Comparison of ENCODE assay signal across 8 cellular contexts in the genomic region with DNA sequence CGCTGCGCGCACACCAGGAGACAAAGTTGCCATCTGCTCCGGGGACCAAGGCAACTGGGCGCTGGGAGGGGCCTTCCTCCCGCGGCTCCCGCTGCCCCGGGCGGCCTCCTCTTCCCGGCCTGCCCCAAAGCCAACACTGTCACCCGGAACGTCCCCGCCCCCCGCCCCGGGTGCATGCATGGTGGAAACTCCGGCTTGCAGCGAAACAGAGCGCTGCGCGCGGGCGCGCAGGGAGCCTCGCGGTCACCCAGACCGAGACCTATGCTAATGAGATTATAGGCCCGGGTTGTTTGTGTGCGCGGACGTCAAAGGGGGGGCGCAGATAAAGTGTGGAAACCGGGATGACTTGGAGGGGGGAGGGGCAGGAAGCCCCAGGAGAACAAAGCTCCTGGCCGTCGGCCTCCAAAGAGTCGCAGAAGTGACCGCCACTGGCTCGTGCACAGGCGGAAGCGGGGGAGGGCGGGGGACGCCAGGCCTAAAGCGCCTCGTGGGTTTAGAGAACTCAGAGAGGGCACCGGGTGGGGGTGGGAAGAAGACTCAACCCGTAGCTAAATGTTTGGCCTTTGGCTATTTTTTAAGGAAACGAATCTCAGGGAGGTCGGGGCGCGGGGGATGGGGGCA.
DNase-seq lines count a peak whose midpoint lies in the region; ATAC-seq, FAIRE-seq and TF ChIP-seq lines count a peak whose summit lies in the region.

No MANE protein-coding gene starts in this region.

- no peak overlapping the region for H3K27ac ChIP-seq in neutrophil

- H3K27me3 ChIP-seq in neutrophil, result peaks cover 94% of the 10 kb centered on the region

- peak; percentile 14 for FAIRE-seq in GM12892 (lab: Jason Lieb, UNC)
- FAIRE-seq in RCC 7860 (lab: Jason Lieb, UNC), result no peak

- no peak for TF ChIP-seq CTCF in neutrophil (IDR thresholded peaks at IDR 0.05)

- no peak for TF ChIP-seq POLR2A in GM12892 (IDR thresholded peaks at IDR 0.05; ENCODE audit: low read depth, low read length)

- peaks cover 54 to 55% of the 10 kb centered on the region in 2 experiments for H3K4me1 ChIP-seq in neutrophil (ENCODE audit: control insufficient read depth in 1 of 2, insufficient read depth in 1 of 2, low read depth in 1 of 2, low read length in 1 of 2)

- H3K4me3 ChIP-seq in neutrophil (ENCODE audit: low read depth in 1 of 2, low read length in 1 of 2), result peak overlapping the region; percentile 37 to 52

- DNase-seq in GM12892 (ENCODE audit: insufficient read length) (no peak), SHP77 treated with DMSO at 0.1 percent for 48 hours (lab: John Stamatoyannopoulos, UW) (peak; percentile 22), ecto neural progenitor cell (ENCODE audit: low spot score) (peak; percentile 82), hepatic stellate cell (ENCODE audit: low spot score) (no peak), RCC 7860 (ENCODE audit: low spot score) (no peak)

- no peaks in the 10 kb centered on the region for H3K36me3 ChIP-seq in neutrophil

- ATAC-seq in GM21390 (IDR thresholded peaks at IDR 0.05; ENCODE audit: unreplicated experiment) (no peak), GM18520 (IDR thresholded peaks at IDR 0.05; ENCODE audit: unreplicated experiment) (no peak)

- no peaks in the 10 kb centered on the region for H3K9me3 ChIP-seq in neutrophil

Comparison
In these comparisons a context has a peak if more than half of its experiments do, and no peak if none do; other contexts are left out.
1. DNase-seq: peak in SHP77 treated with DMSO at 0.1 percent for 48 hours (single experiment) and ecto neural progenitor cell (single experiment); none in GM12892 (single experiment), hepatic stellate cell (single experiment) and RCC 7860 (single experiment).